In the genomic region with DNA sequence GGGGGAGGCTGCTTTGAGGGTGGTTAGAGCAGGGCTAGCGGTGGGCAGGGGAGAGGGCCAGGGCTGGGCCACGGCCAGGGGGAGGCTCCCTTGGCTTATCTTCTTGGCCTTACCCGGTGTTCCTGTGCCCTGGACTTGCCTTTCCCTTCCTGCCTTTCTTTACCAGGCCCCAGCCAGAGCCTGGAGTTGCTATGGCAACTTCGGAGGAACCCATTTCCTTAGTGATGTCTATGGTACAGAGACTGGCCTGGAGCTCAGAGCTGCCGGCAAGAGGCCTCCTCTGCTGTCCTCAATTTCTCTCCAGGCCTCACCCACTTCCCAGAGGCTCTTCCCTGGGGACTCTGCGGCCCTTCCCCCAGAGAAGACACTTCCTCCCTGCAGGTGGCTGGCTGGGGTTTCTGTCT, we compare ENCODE assay signal across 9 cellular contexts. TPM values are rescaled to one million over a fixed set of nuclear protein-coding genes. Genes with fewer than 3 reads are reported as not detected.
A peak's percentile ranks its signal among the peaks of the same experiment; 100 is the strongest.
DNase-seq lines count a peak whose midpoint lies in the region; ATAC-seq, FAIRE-seq and TF ChIP-seq lines count a peak whose summit lies in the region.
"Had no signal": no experiment of that assay in that cellular context is flagged by ENCODE, and none has a peak within 500 bp of the region (broad histone marks: within the 10 kb centered on the region; RNA-seq: fewer than 3 reads in every experiment).

No MANE protein-coding gene starts in this region.

- no peak overlapping the region for H2AK5ac ChIP-seq in H1 (ENCODE audit: low read depth, low read length)

- no peak for ATAC-seq in activated T-cell treated with anti-CD3 and anti-CD28 coated beads, Interleukin-2, amount 50 U/mL, for 72 hours (replicated peaks in 1 of 2)
- ATAC-seq in GM21786 (IDR thresholded peaks at IDR 0.05; ENCODE audit: unreplicated experiment) (no peak), GM18873 (IDR thresholded peaks at IDR 0.05; ENCODE audit: low FRiP score, unreplicated experiment) (no peak)

- TF ChIP-seq CTCF in H1 (IDR thresholded peaks at IDR 0.05; ENCODE audit: control extremely low read depth in 1 of 3, insufficient read depth in 1 of 3, low read depth in 1 of 3, low read length in 3 of 3) (no peak), neural cell (IDR thresholded peaks at IDR 0.05; ENCODE audit: poor library complexity, severe bottlenecking) (peak; percentile 16)

- H3K27ac ChIP-seq in H1 (ENCODE audit: low read depth, low read length) (no peak overlapping the region), neural cell (ENCODE audit: low read length) (peak overlapping the region; percentile 47)

- H2AFZ ChIP-seq in H1 (ENCODE audit: low read length) (no peak overlapping the region), neural cell (ENCODE audit: low read depth, low read length) (peak overlapping the region; percentile 52)

- no peak overlapping the region for H3K4ac ChIP-seq in H1 (replicated peaks; ENCODE audit: insufficient read length, low read depth, low read length)

- H3F3A ChIP-seq in neural cell (ENCODE audit: insufficient read depth, low read length, poor library complexity, severe bottlenecking) = no peaks in the 10 kb centered on the region

- H3K27ac Mint-ChIP-seq in activated T-cell treated with anti-CD3 and anti-CD28 coated beads, Interleukin-2, amount 50 U/mL, for 72 hours = no peak overlapping the region
- H3K27ac Mint-ChIP-seq in activated CD4-positive, alpha-beta T cell treated with anti-CD3 and anti-CD28 coated beads, Interleukin-2, amount 10 ng/mL, durations not matched to agents 24 days and 14 days = no peak overlapping the region

- H2BK5ac ChIP-seq in H1 (ENCODE audit: low read depth, low read length) = no peak overlapping the region

- H3K14ac ChIP-seq in H1 (ENCODE audit: insufficient read length) = no peak overlapping the region

- TF ChIP-seq POLR2A in H1 (IDR thresholded peaks at IDR 0.05; ENCODE audit: control extremely low read depth in 1 of 2, low read depth in 2 of 2, low read length in 2 of 2) = no peak

- H2BK20ac ChIP-seq in H1 (ENCODE audit: low read length) = no peak overlapping the region

- no peak overlapping the region for H4K8ac ChIP-seq in H1 (ENCODE audit: extremely low read depth, insufficient read depth, low read length)

- H3K4me3 ChIP-seq in H1 (ENCODE audit: extremely low read depth in 1 of 4, insufficient read depth in 2 of 4, low read depth in 3 of 4, low read length in 4 of 4) = no peak overlapping the region
- H3K4me3 ChIP-seq in neural cell (ENCODE audit: low read length) = peak overlapping the region; percentile 53

- H3K23ac ChIP-seq in H1 (ENCODE audit: insufficient read length) = no peak overlapping the region

- H2BK12ac ChIP-seq in H1 (ENCODE audit: low read depth, low read length) = no peak overlapping the region

- FAIRE-seq in H1 (lab: Jason Lieb, UNC) = no peak

- CTCF ChIA-PET in H1 (lab: Charles Lee; ENCODE audit: partially characterized antibody) = interaction anchor here (7.5 to 113.1 kb wide), 3 partner anchors 12 to 43 kb away, joined by 72 to 7248 read pairs (median 7248); partner anchors contain the start of genes ASIC4, CHPF, DES and GMPPA

- no peak overlapping the region for H3K9ac ChIP-seq in H1 (replicated peaks in 1 of 4; ENCODE audit: extremely low read depth in 1 of 4, low read depth in 3 of 4, low read length in 3 of 4)
- peak overlapping the region; percentile 56 for H3K9ac ChIP-seq in neural cell (ENCODE audit: low read length)

- no peaks in the 10 kb centered on the region for H3K9me2 ChIP-seq in neural cell (ENCODE audit: insufficient read depth, low read length)

- peak overlapping the region; percentile 6 for H4K91ac ChIP-seq in H1 (replicated peaks; ENCODE audit: insufficient read length, low read length)

- H3K9me3 ChIP-seq in H1 (ENCODE audit: insufficient read depth in 2 of 2, low read depth in 1 of 2, low read length in 1 of 2) (no peaks in the 10 kb centered on the region), neural cell (ENCODE audit: low read length) (no peaks in the 10 kb centered on the region)

- TF ChIP-seq RAD21 in H1 (IDR thresholded peaks at IDR 0.05 in 1 of 2, conservative IDR thresholded peaks at IDR 0.05 in 1 of 2; ENCODE audit: low read depth in 2 of 2, low read length in 2 of 2) = no peak
- peak; percentile 24 for TF ChIP-seq RAD21 in neural cell (conservative IDR thresholded peaks at IDR 0.05)

- H3K4me1 Mint-ChIP-seq in activated T-cell treated with anti-CD3 and anti-CD28 coated beads, Interleukin-2, amount 50 U/mL, for 72 hours (ENCODE audit: low read depth) = peaks cover 5% of the 10 kb centered on the region
- peaks cover 11% of the 10 kb centered on the region for H3K4me1 Mint-ChIP-seq in activated CD4-positive, alpha-beta T cell treated with anti-CD3 and anti-CD28 coated beads, Interleukin-2, amount 10 ng/mL, durations not matched to agents 24 days and 14 days

- WGBS in H1 (ENCODE audit: extremely low coverage in 1 of 2, insufficient coverage in 1 of 2, insufficient read length in 1 of 2, insufficient replicate concordance in 2 of 2, low coverage in 1 of 2, low lambda C conversion rate in 2 of 2, missing lambda C conversion rate in 1 of 2), 2 experiments = 46% methylated on average over 5 of the region's 6 CpGs; no CpG with 5 or more reads in 1 of the 2 experiments

- peaks cover 11% of the 10 kb centered on the region; the same call in 1 of the 2 replicates for H3K23me2 ChIP-seq in H1 (ENCODE audit: low read depth, low read length)

- H3K4me2 ChIP-seq in H1 (ENCODE audit: insufficient read depth in 1 of 2, low read depth in 2 of 2, low read length in 2 of 2) = no peak overlapping the region
- H3K4me2 ChIP-seq in neural cell (ENCODE audit: low read length) = peak overlapping the region; percentile 59

- no peaks in the 10 kb centered on the region for H3K9me3 Mint-ChIP-seq in activated T-cell treated with anti-CD3 and anti-CD28 coated beads, Interleukin-2, amount 50 U/mL, for 72 hours
- no peaks in the 10 kb centered on the region for H3K9me3 Mint-ChIP-seq in activated CD4-positive, alpha-beta T cell treated with anti-CD3 and anti-CD28 coated beads, Interleukin-2, amount 10 ng/mL, durations not matched to agents 24 days and 14 days

- H4K20me1 ChIP-seq in H1 (replicated peaks in 1 of 2; ENCODE audit: control insufficient read depth in 1 of 2, insufficient read depth in 2 of 2, low read length in 2 of 2) (peaks cover 2 to 16% of the 10 kb centered on the region in 2 experiments), neural cell (ENCODE audit: insufficient read depth) (no peaks in the 10 kb centered on the region)

- no peak overlapping the region for H3K4me3 Mint-ChIP-seq in activated T-cell treated with anti-CD3 and anti-CD28 coated beads, Interleukin-2, amount 50 U/mL, for 72 hours
- H3K4me3 Mint-ChIP-seq in activated CD4-positive, alpha-beta T cell treated with anti-CD3 and anti-CD28 coated beads, Interleukin-2, amount 10 ng/mL, durations not matched to agents 24 days and 14 days = no peak overlapping the region

- intact Hi-C loops in activated CD4-positive, alpha-beta T cell treated with anti-CD3 and anti-CD28 coated beads, Interleukin-2, amount 10 ng/mL, durations not matched to agents 24 days and 14 days (cut with micrococcal nuclease) = no loop called here

- H3K36me3 ChIP-seq in H1 (ENCODE audit: control insufficient read depth in 2 of 4, insufficient read depth in 4 of 4, low read length in 3 of 4) (no peaks in the 10 kb centered on the region), neural cell (ENCODE audit: insufficient read depth, low read length) (no peaks in the 10 kb centered on the region)

- H3K18ac ChIP-seq in H1 (ENCODE audit: extremely low read depth, low read length) = no peak overlapping the region

- no peaks in the 10 kb centered on the region for H3K36me3 Mint-ChIP-seq in activated T-cell treated with anti-CD3 and anti-CD28 coated beads, Interleukin-2, amount 50 U/mL, for 72 hours (ENCODE audit: insufficient read depth in 2 of 2)
- H3K36me3 Mint-ChIP-seq in activated CD4-positive, alpha-beta T cell treated with anti-CD3 and anti-CD28 coated beads, Interleukin-2, amount 10 ng/mL, durations not matched to agents 24 days and 14 days (ENCODE audit: low read depth) = no peaks in the 10 kb centered on the region

- no peak overlapping the region for H4K5ac ChIP-seq in H1 (ENCODE audit: insufficient read length, low read depth, low read length)

- peaks cover 0 to 29% (median 14%) of the 10 kb centered on the region in 4 experiments; a peak in 6 of 7 replicates for H3K4me1 ChIP-seq in H1 (replicated peaks in 1 of 4; ENCODE audit: control insufficient read depth in 3 of 4, insufficient read depth in 4 of 4, low read length in 3 of 4)

- H2BK120ac ChIP-seq in H1 (replicated peaks; ENCODE audit: low read depth, low read length) = no peak overlapping the region

- DNase-seq in COR-L47 (lab: John Stamatoyannopoulos, UW) (peak; percentile 56), NCI-H2227 (lab: John Stamatoyannopoulos, UW; ENCODE audit: unreplicated experiment) (peak; percentile 76), H1 (ENCODE audit: low read depth in 1 of 2, low spot score in 2 of 2) (no peak)
- no peak for DNase-seq in activated T-cell treated with anti-CD3 and anti-CD28 coated beads, Interleukin-2, amount 50 U/mL, for 72 hours
- DNase-seq in activated CD4-positive, alpha-beta T cell treated with anti-CD3 and anti-CD28 coated beads, Interleukin-2, amount 10 ng/mL, durations not matched to agents 24 days and 14 days = no peak
- DNase-seq: activated CD4-positive, alpha-beta T cell treated with anti-CD3 and anti-CD28 coated beads, Interleukin-2, amount 50 U/mL, for 4 hours had no signal

- H3K56ac ChIP-seq in H1 (replicated peaks; ENCODE audit: insufficient read length, low read depth, low read length) = no peak overlapping the region

- peaks cover 6 to 35% (median 28%) of the 10 kb centered on the region in 4 experiments for H3K27me3 ChIP-seq in H1 (replicated peaks in 1 of 4; ENCODE audit: control insufficient read depth in 3 of 4, extremely low read depth in 1 of 4, insufficient read depth in 3 of 4, low read length in 3 of 4)
- peaks cover 16% of the 10 kb centered on the region for H3K27me3 ChIP-seq in neural cell (ENCODE audit: insufficient read depth, low read depth, low read length)

- TF ChIP-seq EP300 in H1 (IDR thresholded peaks at IDR 0.05; ENCODE audit: borderline replicate concordance in 1 of 2, low read depth in 2 of 2, low read length in 2 of 2) (no peak), neural cell (conservative IDR thresholded peaks at IDR 0.05; ENCODE audit: poor library complexity, severe bottlenecking) (no peak)

- H3K79me2 ChIP-seq in H1 (ENCODE audit: control insufficient read depth in 1 of 2, insufficient read depth in 2 of 2, low read length in 2 of 2) = no peaks in the 10 kb centered on the region
- H3K79me2 ChIP-seq in neural cell (replicated peaks; ENCODE audit: insufficient read depth, low read length) = no peaks in the 10 kb centered on the region

- H3K79me1 ChIP-seq in H1 (ENCODE audit: low read depth, low read length) = no peaks in the 10 kb centered on the region

- POLR2A ChIA-PET in H1 (lab: Charles Lee; ENCODE audit: partially characterized antibody) = interaction anchor here (0.9 to 2.3 kb wide), 9 partner anchors 10 to 72 kb away, joined by 3 to 13 read pairs (median 5); no protein-coding TSS in a partner anchor

- no peak overlapping the region for H2BK15ac ChIP-seq in H1 (ENCODE audit: low read length)

- H3K27me3 Mint-ChIP-seq in activated T-cell treated with anti-CD3 and anti-CD28 coated beads, Interleukin-2, amount 50 U/mL, for 72 hours (ENCODE audit: low read depth) = peaks cover 25% of the 10 kb centered on the region
- H3K27me3 Mint-ChIP-seq in activated CD4-positive, alpha-beta T cell treated with anti-CD3 and anti-CD28 coated beads, Interleukin-2, amount 10 ng/mL, durations not matched to agents 24 days and 14 days = peaks cover 48% of the 10 kb centered on the region

RNA-seq across cellular contexts. Expression of gene SPEG, which starts 11.5 kb away (rescaled TPM):
- total RNA-seq in H1 (2021; fragmentation: NEBNext Ultra II Directional; extraction: Animal tissue kit (Norgen Biotek cat#: 25700)) = 32.0 and 36.7 TPM in 2 replicates
- 19.9 and 37.1 TPM in 2 replicates for polyA plus RNA-seq in H1 (2011; rRNA removed)
- 41.0 TPM for polyA plus RNA-seq in H1 (2011; cell fraction: cytosol; rRNA removed)
- polyA plus RNA-seq in H1 (2011; cell fraction: nucleus; rRNA removed) = 98.6 TPM
- 20.0 to 41.3 TPM (median 36.9 TPM) in 4 replicates for polyA plus RNA-seq in H1 (2012, experiment 1 of 2)
- 18.5 TPM for polyA plus RNA-seq in H1 (2012, experiment 2 of 2)
- 41.2 TPM for polyA plus RNA-seq in H1 (2013, experiment 1 of 2)
- 36.3 TPM for polyA plus RNA-seq in H1 (2013, experiment 2 of 2)
- polyA minus RNA-seq in H1 (2011; rRNA and poly(A)+ RNA removed) = 7.1 and 12.4 TPM in 2 replicates
- 13.4 TPM for polyA minus RNA-seq in H1 (2011; cell fraction: cytosol; rRNA and poly(A)+ RNA removed)
- polyA minus RNA-seq in H1 (2011; cell fraction: nucleus; rRNA and poly(A)+ RNA removed) = 39.5 TPM
- 58.3 and 87.6 TPM in 2 replicates for polyA plus RNA-seq in neural cell
- polyA minus RNA-seq in neural cell = 24.7 and 28.7 TPM in 2 replicates
- 1 to 10 TPM; 4.8 to 6.9 TPM for total RNA-seq in activated T-cell treated with anti-CD3 and anti-CD28 coated beads, Interleukin-2, amount 50 U/mL, for 72 hours
- 0.07 TPM in 1 of 2 replicates, not detected in the other for total RNA-seq in activated CD4-positive, alpha-beta T cell treated with anti-CD3 and anti-CD28 coated beads, Interleukin-2, amount 10 ng/mL, durations not matched to agents 24 days and 14 days

RNA-seq across cellular contexts. Expression of gene DES, which starts 27.9 kb away (rescaled TPM):
- 1.5 and 1.8 TPM in 2 replicates for total RNA-seq in H1 (2021; fragmentation: NEBNext Ultra II Directional; extraction: Animal tissue kit (Norgen Biotek cat#: 25700))
- polyA plus RNA-seq in H1 (2011; rRNA removed) = 3.8 and 4.3 TPM in 2 replicates
- 5.0 TPM for polyA plus RNA-seq in H1 (2011; cell fraction: cytosol; rRNA removed)
- polyA plus RNA-seq in H1 (2011; cell fraction: nucleus; rRNA removed) = 3.5 TPM
- 2.0 to 3.8 TPM (median 3.0 TPM) in 4 replicates for polyA plus RNA-seq in H1 (2012, experiment 1 of 2)
- polyA plus RNA-seq in H1 (2012, experiment 2 of 2) = 1.8 TPM
- 1.2 TPM for polyA plus RNA-seq in H1 (2013, experiment 1 of 2)
- polyA plus RNA-seq in H1 (2013, experiment 2 of 2) = 2.2 TPM
- polyA minus RNA-seq in H1 (2011; rRNA and poly(A)+ RNA removed) = 7.1 and 14.3 TPM in 2 replicates
- polyA minus RNA-seq in H1 (2011; cell fraction: cytosol; rRNA and poly(A)+ RNA removed) = 5.7 TPM
- polyA minus RNA-seq in H1 (2011; cell fraction: nucleus; rRNA and poly(A)+ RNA removed) = 2.7 TPM
- not detected in 2 replicates for polyA plus RNA-seq in neural cell
- not detected in 2 replicates for polyA minus RNA-seq in neural cell
- total RNA-seq in activated T-cell treated with anti-CD3 and anti-CD28 coated beads, Interleukin-2, amount 50 U/mL, for 72 hours = under 1 TPM in 1 of 2 donors, not detected in 1; 0.10 TPM
- not detected in 2 replicates for total RNA-seq in activated CD4-positive, alpha-beta T cell treated with anti-CD3 and anti-CD28 coated beads, Interleukin-2, amount 10 ng/mL, durations not matched to agents 24 days and 14 days

RNA-seq across cellular contexts. Expression of gene GMPPA, which starts 52.6 kb away (rescaled TPM):
- total RNA-seq in H1 (2021; fragmentation: NEBNext Ultra II Directional; extraction: Animal tissue kit (Norgen Biotek cat#: 25700)) = 34.3 and 35.3 TPM in 2 replicates
- 98.8 and 101 TPM in 2 replicates for polyA plus RNA-seq in H1 (2011; rRNA removed)
- polyA plus RNA-seq in H1 (2011; cell fraction: cytosol; rRNA removed) = 59.0 TPM
- polyA plus RNA-seq in H1 (2011; cell fraction: nucleus; rRNA removed) = 133 TPM
- 32.8 to 43.7 TPM (median 41.5 TPM) in 4 replicates for polyA plus RNA-seq in H1 (2012, experiment 1 of 2)
- 53.9 TPM for polyA plus RNA-seq in H1 (2012, experiment 2 of 2)
- 32.4 TPM for polyA plus RNA-seq in H1 (2013, experiment 1 of 2)
- 31.6 TPM for polyA plus RNA-seq in H1 (2013, experiment 2 of 2)
- 67.3 and 79.3 TPM in 2 replicates for polyA minus RNA-seq in H1 (2011; rRNA and poly(A)+ RNA removed)
- polyA minus RNA-seq in H1 (2011; cell fraction: cytosol; rRNA and poly(A)+ RNA removed) = 24.6 TPM
- 26.1 TPM for polyA minus RNA-seq in H1 (2011; cell fraction: nucleus; rRNA and poly(A)+ RNA removed)
- polyA plus RNA-seq in neural cell = 16.9 and 20.4 TPM in 2 replicates
- 9.4 and 14.9 TPM in 2 replicates for polyA minus RNA-seq in neural cell
- 10 to 100 TPM; 39.4 to 47.3 TPM for total RNA-seq in activated T-cell treated with anti-CD3 and anti-CD28 coated beads, Interleukin-2, amount 50 U/mL, for 72 hours
- total RNA-seq in activated CD4-positive, alpha-beta T cell treated with anti-CD3 and anti-CD28 coated beads, Interleukin-2, amount 10 ng/mL, durations not matched to agents 24 days and 14 days = 45.5 and 46.0 TPM in 2 replicates

RNA-seq across cellular contexts. Expression of gene DNPEP, which starts 58.4 kb away (rescaled TPM):
- total RNA-seq in H1 (2021; fragmentation: NEBNext Ultra II Directional; extraction: Animal tissue kit (Norgen Biotek cat#: 25700)) = 59.8 and 64.2 TPM in 2 replicates
- polyA plus RNA-seq in H1 (2011; rRNA removed) (109 and 142 TPM in 2 replicates), neural cell (11.9 and 16.7 TPM in 2 replicates)
- 96.0 TPM for polyA plus RNA-seq in H1 (2011; cell fraction: cytosol; rRNA removed)
- polyA plus RNA-seq in H1 (2011; cell fraction: nucleus; rRNA removed) = 161 TPM
- polyA plus RNA-seq in H1 (2012, experiment 1 of 2) = 58.5 to 91.4 TPM (median 86.2 TPM) in 4 replicates
- 101 TPM for polyA plus RNA-seq in H1 (2012, experiment 2 of 2)
- 58.4 TPM for polyA plus RNA-seq in H1 (2013, experiment 1 of 2)
- polyA plus RNA-seq in H1 (2013, experiment 2 of 2) = 61.5 TPM
- polyA minus RNA-seq in H1 (2011; rRNA and poly(A)+ RNA removed) = 69.7 and 71.8 TPM in 2 replicates
- 32.7 TPM for polyA minus RNA-seq in H1 (2011; cell fraction: cytosol; rRNA and poly(A)+ RNA removed)
- 55.3 TPM for polyA minus RNA-seq in H1 (2011; cell fraction: nucleus; rRNA and poly(A)+ RNA removed)
- 8.2 and 9.7 TPM in 2 replicates for polyA minus RNA-seq in neural cell
- total RNA-seq in activated T-cell treated with anti-CD3 and anti-CD28 coated beads, Interleukin-2, amount 50 U/mL, for 72 hours = 10 to 100 TPM; 61.5 to 71.0 TPM
- 129 and 148 TPM in 2 replicates for total RNA-seq in activated CD4-positive, alpha-beta T cell treated with anti-CD3 and anti-CD28 coated beads, Interleukin-2, amount 10 ng/mL, durations not matched to agents 24 days and 14 days

Comparison
In these comparisons a context has a peak if more than half of its experiments do, and no peak if none do; other contexts are left out.
1. DNase-seq: peak in COR-L47 (single experiment) and NCI-H2227 (single experiment); none in H1 (0 of 2), activated T-cell treated with anti-CD3 and anti-CD28 coated beads, Interleukin-2, amount 50 U/mL, for 72 hours (0 of 2) and activated CD4-positive, alpha-beta T cell treated with anti-CD3 and anti-CD28 coated beads, Interleukin-2, amount 10 ng/mL, durations not matched to agents 24 days and 14 days (single experiment).